ENCODE assay signal across 27 cellular contexts in the genomic region with DNA sequence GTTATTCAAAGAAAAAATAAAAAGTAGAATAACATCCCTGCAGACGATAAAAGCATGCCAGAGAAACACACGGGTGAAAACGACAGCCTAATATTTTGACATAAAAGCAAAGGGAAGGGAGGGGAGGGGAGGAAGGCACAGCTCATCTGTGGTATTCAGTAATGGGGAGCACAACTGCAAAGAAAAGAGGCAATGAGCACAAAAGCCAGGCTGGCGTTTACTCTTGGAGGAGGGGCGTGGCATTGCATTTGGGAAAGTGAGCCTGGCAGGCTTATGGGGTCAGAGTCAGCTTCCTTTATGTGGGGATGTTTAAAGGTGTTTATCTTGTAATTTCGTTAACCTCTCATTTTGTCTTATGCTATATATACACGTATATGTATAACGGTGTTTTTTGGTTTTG. TPM values are rescaled to one million over a fixed set of nuclear protein-coding genes. Genes with fewer than 3 reads are reported as not detected.
"Had no signal": no experiment of that assay in that cellular context is flagged by ENCODE, and none has a peak within 500 bp of the region (broad histone marks: within the 10 kb centered on the region; RNA-seq: fewer than 3 reads in every experiment).

No MANE protein-coding gene starts in this region.

- H3K9me3 Mint-ChIP-seq: dendritic cell treated with granulocyte-macrophage colony-stimulating factor and Interleukin-4, amounts not matched to agents 40 ng/mL and 50 ng/mL, for 4 days; stimulated activated effector memory CD8-positive, alpha-beta T cell treated with anti-CD3 and anti-CD28 coated beads, Interleukin-12 subunit alpha, Interleukin-12 subunit beta, amount 100 ng/mL, for 72 hours; type B pancreatic cell had no signal

- H3K27ac ChIP-seq: colonic mucosa, esophagus muscularis mucosa, foreskin keratinocyte, gastroesophageal sphincter, heart left ventricle, hepatocyte, left lung, prostate gland, right atrium auricular region, sigmoid colon, testis, tibial artery had no signal

- H3K27me3 Mint-ChIP-seq: dendritic cell treated with granulocyte-macrophage colony-stimulating factor and Interleukin-4, amounts not matched to agents 40 ng/mL and 50 ng/mL, for 4 days; naive thymus-derived CD4-positive, alpha-beta T cell; type B pancreatic cell had no signal

- H3K4me3 ChIP-seq: colonic mucosa, esophagus muscularis mucosa, gastroesophageal sphincter, heart left ventricle, hepatocyte, left lung, prostate gland, right atrium auricular region, sigmoid colon, testis, tibial artery had no signal

- H3K27ac Mint-ChIP-seq: dendritic cell treated with granulocyte-macrophage colony-stimulating factor and Interleukin-4, amounts not matched to agents 40 ng/mL and 50 ng/mL, for 4 days; naive thymus-derived CD4-positive, alpha-beta T cell; nephron; stimulated activated effector memory CD8-positive, alpha-beta T cell treated with anti-CD3 and anti-CD28 coated beads, Interleukin-12 subunit alpha, Interleukin-12 subunit beta, amount 100 ng/mL, for 72 hours; type B pancreatic cell had no signal

- H3K36me3 ChIP-seq: colonic mucosa, esophagus muscularis mucosa, gastroesophageal sphincter, heart left ventricle, left lung, prostate gland, right atrium auricular region, sigmoid colon, tibial artery had no signal

- H3K27me3 ChIP-seq: colonic mucosa, esophagus muscularis mucosa, gastroesophageal sphincter, heart left ventricle, hepatocyte, left lung, right atrium auricular region, sigmoid colon, testis, tibial artery had no signal

- H3K4me3 Mint-ChIP-seq: dendritic cell treated with granulocyte-macrophage colony-stimulating factor and Interleukin-4, amounts not matched to agents 40 ng/mL and 50 ng/mL, for 4 days; naive thymus-derived CD4-positive, alpha-beta T cell; nephron; stimulated activated effector memory CD8-positive, alpha-beta T cell treated with anti-CD3 and anti-CD28 coated beads, Interleukin-12 subunit alpha, Interleukin-12 subunit beta, amount 100 ng/mL, for 72 hours; type B pancreatic cell had no signal

- FAIRE-seq: endothelial cell of umbilical vein had no signal

- DNase-seq: colonic mucosa; effector CD8-positive, alpha-beta T cell; foreskin keratinocyte; heart left ventricle; left cardiac atrium; left lung; mesenchymal stem cell; midbrain; naive thymus-derived CD4-positive, alpha-beta T cell; nucleus accumbens; sigmoid colon; stimulated activated CD4-positive, alpha-beta T cell treated with anti-CD3 and anti-CD28 coated beads, Interleukin-2, amount 100 ng/mL, for 24 hours; stimulated activated CD4-positive, alpha-beta T cell treated with anti-CD3 and anti-CD28 coated beads, Interleukin-4, amount 100 ng/mL, for 24 hours; stimulated activated naive CD4-positive, alpha-beta T cell treated with Interleukin-2 at 50 U/mL for 16 hours; substantia nigra; testis; tibial artery had no signal

- H3K4me1 Mint-ChIP-seq: naive thymus-derived CD4-positive, alpha-beta T cell; nephron; stimulated activated effector memory CD8-positive, alpha-beta T cell treated with anti-CD3 and anti-CD28 coated beads, Interleukin-12 subunit alpha, Interleukin-12 subunit beta, amount 100 ng/mL, for 72 hours had no signal

- H3K9me3 ChIP-seq: colonic mucosa, esophagus muscularis mucosa, gastroesophageal sphincter, heart left ventricle, left lung, prostate gland, right atrium auricular region, sigmoid colon, testis, tibial artery had no signal

- H3K4me1 ChIP-seq: colonic mucosa, esophagus muscularis mucosa, foreskin keratinocyte, gastroesophageal sphincter, left lung, prostate gland, right atrium auricular region, sigmoid colon, testis, tibial artery had no signal

- H3K36me3 Mint-ChIP-seq: stimulated activated effector memory CD8-positive, alpha-beta T cell treated with anti-CD3 and anti-CD28 coated beads, Interleukin-12 subunit alpha, Interleukin-12 subunit beta, amount 100 ng/mL, for 72 hours; type B pancreatic cell had no signal

RNA-seq across cellular contexts. Expression of gene STEAP3, which starts 53.2 kb away (rescaled TPM):
- polyA plus RNA-seq: naive thymus-derived CD4-positive, alpha-beta T cell had no signal
